Comparison of ENCODE assay signal across 8 cellular contexts in genomic region chr2:127591221-127591923, GRCh38. TPM values are rescaled to one million over a fixed set of nuclear protein-coding genes. Genes with fewer than 3 reads are reported as not detected.
DNase-seq lines count a peak whose midpoint lies in the region; ATAC-seq and TF ChIP-seq lines count a peak whose summit lies in the region.

No MANE protein-coding gene starts in this region.

- POLR2A ChIA-PET in activated CD8-positive, alpha-beta T cell treated with anti-CD3 and anti-CD28 coated beads for 36 hours (lab: Charles Lee): interaction anchor here (0.8 to 1.5 kb wide), 7 partner anchors 32 to 126 kb away, joined by 3 to 5 read pairs (median 4); partner anchors contain the start of gene SFT2D3

- DNase-seq in NCI-H2171 (lab: John Stamatoyannopoulos, UW) (peak; percentile 45), mesenteric fat pad (ENCODE audit: low spot score) (peak; percentile 85)
- DNase-seq in activated CD8-positive, alpha-beta T cell treated with anti-CD3 and anti-CD28 coated beads for 36 hours: peak; percentile 83
- DNase-seq in effector memory CD8-positive, alpha-beta T cell: peak in 2 of 3 experiments; percentile 12 to 22
- DNase-seq in stimulated activated CD8-positive, alpha-beta memory T cell treated with anti-CD3 and anti-CD28 coated beads, Interleukin-2, amount 100 ng/mL, for 48 hours (ENCODE audit: low read depth in 2 of 2): peak; percentile 50 to 53

- CTCF ChIA-PET in activated CD8-positive, alpha-beta T cell treated with anti-CD3 and anti-CD28 coated beads for 36 hours (lab: Charles Lee): interaction anchor here (0.6 to 5.2 kb wide), 60 partner anchors 8 to 559 kb away, joined by 3 to 114 read pairs (median 5); partner anchors contain the start of genes GPR17, LIMS2, SFT2D3 and WDR33

- peak; percentile 78 for TF ChIP-seq CTCF in GM12801 (IDR thresholded peaks at IDR 0.05; ENCODE audit: extremely low read depth, insufficient read length)
- peak; percentile 78 for TF ChIP-seq CTCF in activated CD8-positive, alpha-beta T cell treated with anti-CD3 and anti-CD28 coated beads for 36 hours (IDR thresholded peaks at IDR 0.05)

- ATAC-seq in HG02588 (IDR thresholded peaks at IDR 0.05; ENCODE audit: unreplicated experiment): peak; percentile 82
- ATAC-seq in activated CD8-positive, alpha-beta T cell treated with anti-CD3 and anti-CD28 coated beads for 36 hours: peak; percentile 99
- peak; percentile 52 for ATAC-seq in effector memory CD8-positive, alpha-beta T cell (replicated peaks)
- no peak for ATAC-seq in HG03025 (IDR thresholded peaks at IDR 0.05; ENCODE audit: low FRiP score, unreplicated experiment)

- H3K36me3 Mint-ChIP-seq in activated CD8-positive, alpha-beta T cell treated with anti-CD3 and anti-CD28 coated beads for 36 hours (ENCODE audit: low read depth): no peaks in the 10 kb centered on the region
- no peaks in the 10 kb centered on the region for H3K36me3 Mint-ChIP-seq in effector memory CD8-positive, alpha-beta T cell (ENCODE audit: insufficient read depth)

- no peaks in the 10 kb centered on the region for H3K27me3 Mint-ChIP-seq in activated CD8-positive, alpha-beta T cell treated with anti-CD3 and anti-CD28 coated beads for 36 hours
- H3K27me3 Mint-ChIP-seq in effector memory CD8-positive, alpha-beta T cell: peaks cover 0 to 11% of the 10 kb centered on the region in 2 donors

- H3K27ac Mint-ChIP-seq in activated CD8-positive, alpha-beta T cell treated with anti-CD3 and anti-CD28 coated beads for 36 hours: no peak overlapping the region
- no peak overlapping the region for H3K27ac Mint-ChIP-seq in effector memory CD8-positive, alpha-beta T cell

- H3K4me3 Mint-ChIP-seq in activated CD8-positive, alpha-beta T cell treated with anti-CD3 and anti-CD28 coated beads for 36 hours: no peak overlapping the region
- H3K4me3 Mint-ChIP-seq in effector memory CD8-positive, alpha-beta T cell: no peak overlapping the region

- no peaks in the 10 kb centered on the region for H3K9me3 Mint-ChIP-seq in activated CD8-positive, alpha-beta T cell treated with anti-CD3 and anti-CD28 coated beads for 36 hours
- H3K9me3 Mint-ChIP-seq in effector memory CD8-positive, alpha-beta T cell: no peaks in the 10 kb centered on the region

- H3K4me1 Mint-ChIP-seq in activated CD8-positive, alpha-beta T cell treated with anti-CD3 and anti-CD28 coated beads for 36 hours (ENCODE audit: low read depth): peaks cover 3% of the 10 kb centered on the region
- H3K4me1 Mint-ChIP-seq in effector memory CD8-positive, alpha-beta T cell (ENCODE audit: low read depth in 2 of 2): no peaks in the 10 kb centered on the region

- intact Hi-C loops in activated CD8-positive, alpha-beta T cell treated with anti-CD3 and anti-CD28 coated beads for 36 hours (cut with micrococcal nuclease): loop anchor here (1.0 to 5.0 kb wide), 2 partner anchors 36 to 58 kb away; no protein-coding TSS in a partner anchor

RNA-seq across cellular contexts. Expression of gene GPR17, which starts 54.6 kb away (rescaled TPM):
- total RNA-seq in activated CD8-positive, alpha-beta T cell treated with anti-CD3 and anti-CD28 coated beads for 36 hours: not detected
- not detected for total RNA-seq in mesenteric fat pad

RNA-seq across cellular contexts. Expression of gene MYO7B, which starts 55.9 kb away (rescaled TPM):
- 1 to 10 TPM in 1 of 2 experiments, under 1 TPM in 1; 0.65 to 1.2 TPM for total RNA-seq in activated CD8-positive, alpha-beta T cell treated with anti-CD3 and anti-CD28 coated beads for 36 hours
- 2.1 TPM for total RNA-seq in mesenteric fat pad

Comparison
In these comparisons a context has a peak if more than half of its experiments do, and no peak if none do; other contexts are left out.
1. DNase-seq: peak in every context shown above with its lines; median percentile 85 in mesenteric fat pad; 83 in activated CD8-positive, alpha-beta T cell treated with anti-CD3 and anti-CD28 coated beads for 36 hours; 52 in stimulated activated CD8-positive, alpha-beta memory T cell treated with anti-CD3 and anti-CD28 coated beads, Interleukin-2, amount 100 ng/mL, for 48 hours; 45 in NCI-H2171; 17 in effector memory CD8-positive, alpha-beta T cell.